In the genomic region with DNA sequence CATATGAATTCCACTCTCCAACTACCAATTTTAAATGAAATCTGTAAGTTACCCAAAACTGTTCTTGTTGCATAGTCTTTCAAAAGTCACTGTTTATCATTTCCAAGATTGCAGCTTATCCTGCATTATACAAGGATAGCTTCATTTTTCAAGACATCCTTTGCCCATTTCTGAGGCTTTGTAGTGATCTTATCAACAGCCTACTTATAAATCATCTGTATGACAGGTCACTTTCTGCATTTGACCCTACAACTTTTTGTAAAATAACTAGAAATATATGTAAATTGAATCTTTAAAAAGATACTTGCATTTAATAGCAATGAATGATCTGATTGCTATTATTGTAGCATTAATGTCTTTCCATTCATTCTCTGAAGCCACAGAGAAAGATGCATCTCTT, we compare ENCODE assay signal across 18 cellular contexts.
"Had no signal": no experiment of that assay in that cellular context is flagged by ENCODE, and none has a peak within 500 bp of the region (broad histone marks: within the 10 kb centered on the region; RNA-seq: fewer than 3 reads in every experiment).

No MANE protein-coding gene starts in this region.

- H3K9me3 ChIP-seq: lower lobe of right lung, right lobe of liver, stomach, thyroid gland had no signal

- H3K4me1 ChIP-seq: lower lobe of right lung, right lobe of liver, thyroid gland had no signal

- H3K27ac ChIP-seq: lower lobe of right lung, parathyroid adenoma, right lobe of liver, stomach, thyroid gland had no signal

- DNase-seq: cortex of kidney; effector memory CD8-positive, alpha-beta T cell; head of caudate nucleus; left ventricle myocardium superior; lower lobe of right lung; naive thymus-derived CD8-positive, alpha-beta T cell; nephron progenitor cell; nucleus accumbens; right lobe of liver; stimulated activated CD4-positive, alpha-beta T cell treated with anti-CD3 and anti-CD28 coated beads, Interleukin-2, amount 100 ng/mL, for 24 hours; stimulated activated CD4-positive, alpha-beta T cell treated with anti-CD3 and anti-CD28 coated beads, Interleukin-4, amount 100 ng/mL, for 24 hours; stimulated activated naive CD4-positive, alpha-beta T cell treated with Interleukin-2 at 50 U/mL for 16 hours; stomach; thyroid gland; trophoblast cell had no signal

- H3K4me3 ChIP-seq: lower lobe of right lung, right lobe of liver, smooth muscle cell, stomach, thyroid gland had no signal

- H3K4me2 ChIP-seq: smooth muscle cell had no signal

- ATAC-seq: effector memory CD8-positive, alpha-beta T cell; left ventricle myocardium superior; naive thymus-derived CD8-positive, alpha-beta T cell; right lobe of liver; stimulated activated effector memory CD8-positive, alpha-beta T cell treated with anti-CD3 and anti-CD28 coated beads, Interleukin-12 subunit alpha, Interleukin-12 subunit beta, amount 100 ng/mL, for 72 hours had no signal

- H3K36me3 ChIP-seq: right lobe of liver had no signal

- H3K27me3 ChIP-seq: right lobe of liver, stomach, thyroid gland had no signal
